Comparison of ENCODE assay signal across 12 cellular contexts in the genomic region with DNA sequence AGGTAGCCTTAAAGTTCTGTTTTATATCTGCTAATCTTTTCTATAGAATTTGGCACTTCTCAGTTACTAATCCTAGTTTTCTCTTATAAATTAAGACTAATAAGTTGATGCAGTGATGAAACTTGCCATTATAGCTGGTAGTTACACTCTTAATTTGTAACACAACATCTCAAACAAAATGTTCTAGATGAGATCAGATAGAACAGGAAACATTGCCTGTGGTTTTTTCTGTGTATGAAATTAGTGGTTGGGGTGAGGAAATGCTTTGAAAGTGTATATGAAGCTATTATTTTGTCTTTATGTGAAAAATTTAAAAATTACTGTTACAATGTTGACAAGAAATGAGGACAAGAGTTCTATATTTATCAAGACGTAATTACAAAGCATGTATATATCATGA.
DNase-seq lines count a peak whose midpoint lies in the region; ATAC-seq, FAIRE-seq and TF ChIP-seq lines count a peak whose summit lies in the region.
"Had no signal": no experiment of that assay in that cellular context is flagged by ENCODE, and none has a peak within 500 bp of the region (broad histone marks: within the 10 kb centered on the region; RNA-seq: fewer than 3 reads in every experiment).

No MANE protein-coding gene starts in this region.

- H3K27ac ChIP-seq in CD4-positive, CD25-positive, alpha-beta regulatory T cell (ENCODE audit: insufficient read depth, low read length, poor library complexity, severe bottlenecking): peak overlapping the region; percentile 75

- H3K27ac Mint-ChIP-seq in CD4-positive, CD25-positive, alpha-beta regulatory T cell: peak overlapping the region; percentile 71 to 92 (median 73)
- H3K27ac Mint-ChIP-seq in activated CD8-positive, alpha-beta T cell treated with anti-CD3 and anti-CD28 coated beads, Interleukin-2, amount 10 ng/mL, durations not matched to agents 7 days and 5 days: peak overlapping the region; percentile 57
- peak overlapping the region; percentile 85 to 97 for H3K27ac Mint-ChIP-seq in natural killer cell
- H3K27ac Mint-ChIP-seq in activated T-helper 1 cell treated with anti-CD3 and anti-CD28 coated beads, Interleukin-12 subunit alpha, Interleukin-12 subunit beta, Interleukin-2, Interleukin-4 antibody, amounts not matched to agents 30 ng/mL and 10 ng/mL and 1 ng/mL, durations not matched to agents 14 hours and 24 hours and 36 hours: no peak overlapping the region
- H3K27ac Mint-ChIP-seq: IgD-negative memory B cell had no signal

- H3K27me3 ChIP-seq in CD4-positive, CD25-positive, alpha-beta regulatory T cell (ENCODE audit: control insufficient read depth, insufficient read depth, low read length): no peaks in the 10 kb centered on the region
- no peaks in the 10 kb centered on the region for H3K27me3 ChIP-seq in H7 (ENCODE audit: control insufficient read depth, insufficient read depth, low read length)

- CTCF ChIA-PET in activated CD8-positive, alpha-beta T cell treated with anti-CD3 and anti-CD28 coated beads, Interleukin-2, amount 10 ng/mL, durations not matched to agents 7 days and 5 days (lab: Charles Lee): interaction anchor here (0.7 to 3.1 kb wide), 9 partner anchors 10 to 181 kb away, joined by 3 to 17 read pairs (median 4); a partner anchor contains a TSS

- H3K4me3 Mint-ChIP-seq in CD4-positive, CD25-positive, alpha-beta regulatory T cell: peak overlapping the region; percentile 27 to 85 (median 68)
- H3K4me3 Mint-ChIP-seq in activated CD8-positive, alpha-beta T cell treated with anti-CD3 and anti-CD28 coated beads, Interleukin-2, amount 10 ng/mL, durations not matched to agents 7 days and 5 days: peak overlapping the region; percentile 27
- H3K4me3 Mint-ChIP-seq in natural killer cell: peak overlapping the region; percentile 87
- no peak overlapping the region for H3K4me3 Mint-ChIP-seq in activated T-helper 1 cell treated with anti-CD3 and anti-CD28 coated beads, Interleukin-12 subunit alpha, Interleukin-12 subunit beta, Interleukin-2, Interleukin-4 antibody, amounts not matched to agents 30 ng/mL and 10 ng/mL and 1 ng/mL, durations not matched to agents 14 hours and 24 hours and 36 hours

- ATAC-seq in CD4-positive, CD25-positive, alpha-beta regulatory T cell (ENCODE audit: low read depth in 2 of 2): peak; percentile 92
- ATAC-seq in activated CD8-positive, alpha-beta T cell treated with anti-CD3 and anti-CD28 coated beads, Interleukin-2, amount 10 ng/mL, durations not matched to agents 7 days and 5 days: peak; percentile 81
- ATAC-seq in natural killer cell (peak; percentile 85 to 93 (median 86)), HG02798 (IDR thresholded peaks at IDR 0.05; ENCODE audit: poor library complexity, unreplicated experiment) (no peak)
- ATAC-seq: Panc1 had no signal

- H3K4me1 Mint-ChIP-seq in CD4-positive, CD25-positive, alpha-beta regulatory T cell: peaks cover 27 to 92% (median 62%) of the 10 kb centered on the region in 4 donors
- peaks cover 47% of the 10 kb centered on the region for H3K4me1 Mint-ChIP-seq in activated CD8-positive, alpha-beta T cell treated with anti-CD3 and anti-CD28 coated beads, Interleukin-2, amount 10 ng/mL, durations not matched to agents 7 days and 5 days (ENCODE audit: low read depth)
- peaks cover 45 to 50% of the 10 kb centered on the region in 2 donors for H3K4me1 Mint-ChIP-seq in natural killer cell
- peaks cover 39% of the 10 kb centered on the region for H3K4me1 Mint-ChIP-seq in activated T-helper 1 cell treated with anti-CD3 and anti-CD28 coated beads, Interleukin-12 subunit alpha, Interleukin-12 subunit beta, Interleukin-2, Interleukin-4 antibody, amounts not matched to agents 30 ng/mL and 10 ng/mL and 1 ng/mL, durations not matched to agents 14 hours and 24 hours and 36 hours (ENCODE audit: low read depth)

- no peaks in the 10 kb centered on the region for H3K9me3 ChIP-seq in CD4-positive, CD25-positive, alpha-beta regulatory T cell (ENCODE audit: control insufficient read depth in 2 of 2, low read length in 2 of 2)

- peak overlapping the region; percentile 80 for H3K4me3 ChIP-seq in CD4-positive, CD25-positive, alpha-beta regulatory T cell (ENCODE audit: low read depth, low read length)
- no peak overlapping the region for H3K4me3 ChIP-seq in H7 (ENCODE audit: insufficient read depth, low read depth, low read length)

- H3K4me1 ChIP-seq in CD4-positive, CD25-positive, alpha-beta regulatory T cell (ENCODE audit: control insufficient read depth, insufficient read depth, low read length, poor library complexity, severe bottlenecking): peaks cover 92% of the 10 kb centered on the region

- no peak for TF ChIP-seq POLR2A in GM12891 (IDR thresholded peaks at IDR 0.05; ENCODE audit: low read depth, low read length)

- H3K36me3 Mint-ChIP-seq in CD4-positive, CD25-positive, alpha-beta regulatory T cell: peaks cover 40% of the 10 kb centered on the region
- H3K36me3 Mint-ChIP-seq in activated CD8-positive, alpha-beta T cell treated with anti-CD3 and anti-CD28 coated beads, Interleukin-2, amount 10 ng/mL, durations not matched to agents 7 days and 5 days (ENCODE audit: low read depth): peaks cover 41% of the 10 kb centered on the region
- H3K36me3 Mint-ChIP-seq in natural killer cell: peaks cover 5% of the 10 kb centered on the region
- peaks cover 18% of the 10 kb centered on the region for H3K36me3 Mint-ChIP-seq in activated T-helper 1 cell treated with anti-CD3 and anti-CD28 coated beads, Interleukin-12 subunit alpha, Interleukin-12 subunit beta, Interleukin-2, Interleukin-4 antibody, amounts not matched to agents 30 ng/mL and 10 ng/mL and 1 ng/mL, durations not matched to agents 14 hours and 24 hours and 36 hours (ENCODE audit: low read depth)

- TF ChIP-seq CTCF in natural killer cell (IDR thresholded peaks at IDR 0.05): no peak

- H3K27me3 Mint-ChIP-seq in CD4-positive, CD25-positive, alpha-beta regulatory T cell: no peaks in the 10 kb centered on the region
- H3K27me3 Mint-ChIP-seq in activated CD8-positive, alpha-beta T cell treated with anti-CD3 and anti-CD28 coated beads, Interleukin-2, amount 10 ng/mL, durations not matched to agents 7 days and 5 days (ENCODE audit: low read depth): no peaks in the 10 kb centered on the region
- H3K27me3 Mint-ChIP-seq in natural killer cell (ENCODE audit: low read depth in 2 of 2): no peaks in the 10 kb centered on the region
- H3K27me3 Mint-ChIP-seq in activated T-helper 1 cell treated with anti-CD3 and anti-CD28 coated beads, Interleukin-12 subunit alpha, Interleukin-12 subunit beta, Interleukin-2, Interleukin-4 antibody, amounts not matched to agents 30 ng/mL and 10 ng/mL and 1 ng/mL, durations not matched to agents 14 hours and 24 hours and 36 hours (ENCODE audit: insufficient read depth): no peaks in the 10 kb centered on the region
- H3K27me3 Mint-ChIP-seq: IgD-negative memory B cell had no signal

- H3K9me3 Mint-ChIP-seq in CD4-positive, CD25-positive, alpha-beta regulatory T cell: peaks cover 0 to 6% (median 0%) of the 10 kb centered on the region in 7 donors
- H3K9me3 Mint-ChIP-seq in activated CD8-positive, alpha-beta T cell treated with anti-CD3 and anti-CD28 coated beads, Interleukin-2, amount 10 ng/mL, durations not matched to agents 7 days and 5 days (ENCODE audit: insufficient read depth): no peaks in the 10 kb centered on the region
- no peaks in the 10 kb centered on the region for H3K9me3 Mint-ChIP-seq in natural killer cell
- no peaks in the 10 kb centered on the region for H3K9me3 Mint-ChIP-seq in activated T-helper 1 cell treated with anti-CD3 and anti-CD28 coated beads, Interleukin-12 subunit alpha, Interleukin-12 subunit beta, Interleukin-2, Interleukin-4 antibody, amounts not matched to agents 30 ng/mL and 10 ng/mL and 1 ng/mL, durations not matched to agents 14 hours and 24 hours and 36 hours
- H3K9me3 Mint-ChIP-seq: IgD-negative memory B cell had no signal

- peak in 2 of 3 donors; percentile 73 to 76 for DNase-seq in CD4-positive, CD25-positive, alpha-beta regulatory T cell
- DNase-seq in GM12891 (ENCODE audit: insufficient read length, low spot score) (no peak), natural killer cell (no peak), H7 (no peak)
- DNase-seq in activated CD8-positive, alpha-beta T cell treated with anti-CD3 and anti-CD28 coated beads, Interleukin-2, amount 10 ng/mL, durations not matched to agents 7 days and 5 days: no peak
- DNase-seq in activated T-helper 1 cell treated with anti-CD3 and anti-CD28 coated beads, Interleukin-12 subunit alpha, Interleukin-12 subunit beta, Interleukin-2, Interleukin-4 antibody, amounts not matched to agents 30 ng/mL and 10 ng/mL and 1 ng/mL, durations not matched to agents 14 hours and 24 hours and 36 hours (ENCODE audit: low spot score): no peak
- DNase-seq: NCI-H1694 treated with DMSO at 0.1 percent for 48 hours, NCI-H526 treated with DMSO at 0.1 percent for 48 hours had no signal

- FAIRE-seq in GM12891 (lab: Jason Lieb, UNC): peak; percentile 47
- FAIRE-seq: GM12892 had no signal

- intact Hi-C loops in natural killer cell (cut with micrococcal nuclease): no loop called here
- intact Hi-C loops in activated T-helper 1 cell treated with anti-CD3 and anti-CD28 coated beads, Interleukin-12 subunit alpha, Interleukin-12 subunit beta, Interleukin-2, Interleukin-4 antibody, amounts not matched to agents 30 ng/mL and 10 ng/mL and 1 ng/mL, durations not matched to agents 14 hours and 24 hours and 36 hours (cut with micrococcal nuclease): no loop called here

- H3K36me3 ChIP-seq in CD4-positive, CD25-positive, alpha-beta regulatory T cell (ENCODE audit: control insufficient read depth, insufficient read depth, low read length): peaks cover 23% of the 10 kb centered on the region
- H3K36me3 ChIP-seq in H7 (replicated peaks; ENCODE audit: control insufficient read depth, insufficient read depth, low read length): no peaks in the 10 kb centered on the region

- POLR2A ChIA-PET in activated CD8-positive, alpha-beta T cell treated with anti-CD3 and anti-CD28 coated beads, Interleukin-2, amount 10 ng/mL, durations not matched to agents 7 days and 5 days (lab: Charles Lee): interaction anchor here (0.7 to 0.9 kb wide), 2 partner anchors 26 to 190 kb away, joined by 3 read pairs; a partner anchor contains a TSS

TF ChIP-seq in GM12891, 5 proteins besides CTCF, POLR2A, EP300 and RAD21:
- no peak for TF ChIP-seq SPI1 (IDR thresholded peaks at IDR 0.05; ENCODE audit: low read depth, low read length)
- no peak for TF ChIP-seq TAF1 (IDR thresholded peaks at IDR 0.05; ENCODE audit: low read depth, low read length)
- no peak for TF ChIP-seq POLR2AphosphoS5 (IDR thresholded peaks at IDR 0.05; ENCODE audit: low read depth, low read length)
- TF ChIP-seq PAX5 (IDR thresholded peaks at IDR 0.05; ENCODE audit: insufficient read depth, low read length, severe bottlenecking): no peak
- TF ChIP-seq POU2F2 (IDR thresholded peaks at IDR 0.05; ENCODE audit: low read depth, low read length): no peak

Comparison
In these comparisons a context has a peak if more than half of its experiments do, and no peak if none do; other contexts are left out.
1. DNase-seq: peak in CD4-positive, CD25-positive, alpha-beta regulatory T cell (2 of 3); none in GM12891 (single experiment), activated CD8-positive, alpha-beta T cell treated with anti-CD3 and anti-CD28 coated beads, Interleukin-2, amount 10 ng/mL, durations not matched to agents 7 days and 5 days (single experiment), natural killer cell (single experiment), activated T-helper 1 cell treated with anti-CD3 and anti-CD28 coated beads, Interleukin-12 subunit alpha, Interleukin-12 subunit beta, Interleukin-2, Interleukin-4 antibody, amounts not matched to agents 30 ng/mL and 10 ng/mL and 1 ng/mL, durations not matched to agents 14 hours and 24 hours and 36 hours (single experiment) and H7 (single experiment).